ENCODE assay signal across 8 cellular contexts in the genomic region with DNA sequence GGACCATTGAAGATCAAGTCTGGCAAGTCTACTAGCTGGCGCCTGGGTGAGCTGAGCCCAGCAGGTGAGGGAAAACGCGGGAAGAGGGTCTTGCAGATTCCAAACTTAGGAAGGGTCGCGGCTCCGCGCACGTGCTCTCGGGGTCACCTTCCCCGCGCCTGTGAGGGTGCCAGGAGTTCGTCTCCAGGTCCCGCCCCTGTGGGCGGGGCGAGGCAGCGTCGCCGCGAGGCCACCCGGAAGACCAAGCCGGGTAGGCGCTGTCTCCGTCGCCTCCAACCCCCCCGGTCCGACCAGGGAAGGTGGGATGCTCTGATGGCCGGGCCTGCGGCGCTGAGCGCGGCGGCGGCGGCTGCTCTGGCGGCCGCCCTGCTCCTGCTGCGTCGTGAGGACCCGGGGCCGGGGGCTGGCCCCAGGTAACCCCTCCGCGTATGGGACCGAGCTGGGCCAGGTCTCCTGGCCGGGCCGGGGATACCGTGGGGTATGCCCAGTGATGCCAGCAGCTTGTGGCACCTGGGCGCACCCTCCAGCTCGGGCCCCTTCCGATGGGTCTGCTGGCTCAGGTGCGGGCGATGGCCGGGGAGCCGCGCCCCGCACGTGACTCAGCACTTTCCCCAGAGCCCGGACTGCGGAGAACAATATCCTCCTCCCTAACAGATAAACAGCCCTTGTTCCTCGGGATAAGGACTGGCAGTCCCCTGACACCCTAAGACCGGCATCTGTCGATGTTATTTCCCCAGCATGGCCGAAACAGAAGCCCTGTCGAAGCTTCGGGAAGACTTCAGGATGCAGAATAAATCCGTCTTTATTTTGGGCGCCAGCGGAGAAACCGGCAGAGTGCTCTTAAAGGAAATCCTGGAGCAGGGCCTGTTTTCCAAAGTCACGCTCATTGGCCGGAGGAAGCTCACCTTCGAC. TPM values are rescaled to one million over a fixed set of nuclear protein-coding genes. Genes with fewer than 3 reads are reported as not detected.
DNase-seq lines count a peak whose midpoint lies in the region; ATAC-seq and TF ChIP-seq lines count a peak whose summit lies in the region.

A gene (plus strand): TSS at position 215 of the 912 bp plus-strand sequence. CDS start 524 bp downstream, at position 739.

- H3K4me3 ChIP-seq in GM12875 (ENCODE audit: low read depth, low read length), result peak within 1 kb of the TSS; percentile 81
- H3K4me3 ChIP-seq in HCT116 (replicated peaks in 1 of 2; ENCODE audit: low read depth in 1 of 2, low read length in 2 of 2), result peak within 1 kb of the TSS; percentile 55 to 62
- peak within 1 kb of the TSS; percentile 81 for H3K4me3 ChIP-seq in colonic mucosa

- TF ChIP-seq CTCF in GM12875 (IDR thresholded peaks at IDR 0.05; ENCODE audit: borderline replicate concordance, insufficient read depth, low read depth, low read length), result no peak
- TF ChIP-seq CTCF in HCT116 (IDR thresholded peaks at IDR 0.05 in 2 of 3, conservative IDR thresholded peaks at IDR 0.05 in 1 of 3; ENCODE audit: borderline replicate concordance in 1 of 3, insufficient read depth in 1 of 3, low read depth in 2 of 3, low read length in 2 of 3), result no peak
- TF ChIP-seq CTCF in colonic mucosa (IDR thresholded peaks at IDR 0.05), result no peak

- H3K79me2 ChIP-seq in HCT116 (ENCODE audit: insufficient read depth, low read length), result peaks cover 12% of the 10 kb centered on the region; the same call in 1 of the 2 replicates

- peak within 1 kb of the TSS; percentile 87 for H3K4me2 ChIP-seq in HCT116 (ENCODE audit: low read length)

- no peaks in the 10 kb centered on the region for H4K20me1 ChIP-seq in HCT116 (ENCODE audit: insufficient read depth)

- no TSS peak for BruUV-seq in HCT116 (replicated peaks; lab: Mats Ljungman, UMichigan)

- H3K9ac ChIP-seq in HCT116 (ENCODE audit: low read length) (peak within 1 kb of the TSS; percentile 78), colonic mucosa (ENCODE audit: low read depth in 2 of 2, low read length in 2 of 2) (peak within 1 kb of the TSS; percentile 84 to 92)

- RAD21 ChIA-PET in HCT116 (lab: Charles Lee; ENCODE audit: low non-redundant PET in 1 of 2, low total read pairs in 2 of 2, uncharacterized antibody in 2 of 2, unreplicated experiment in 2 of 2), result no interaction called here

- H3K36me3 ChIP-seq in HCT116 (ENCODE audit: control insufficient read depth in 1 of 2, insufficient read depth in 2 of 2, low read length in 2 of 2), result no peaks in the 10 kb centered on the region
- no peaks in the 10 kb centered on the region for H3K36me3 ChIP-seq in colonic mucosa

- no peaks in the 10 kb centered on the region for H3K27me3 ChIP-seq in HCT116 (ENCODE audit: insufficient read depth, low read length)
- H3K27me3 ChIP-seq in colonic mucosa, result no peaks in the 10 kb centered on the region

- DNase-seq in HCT116 (ENCODE audit: low read depth, low spot score) (no peak), NCI-H1105 (lab: John Stamatoyannopoulos, UW) (peak; percentile 59), colonic mucosa (peak; percentile 84), left lobe of liver (ENCODE audit: low spot score) (peak; percentile 78), NCI-H82 (lab: John Stamatoyannopoulos, UW) (no peak)
- peak; percentile 74 to 75 for DNase-seq in activated CD4-positive, alpha-beta T cell treated with anti-CD3 and anti-CD28 coated beads for 4 hours
- peak; percentile 61 for DNase-seq in stimulated activated CD4-positive, alpha-beta T cell treated with anti-CD3 and anti-CD28 coated beads, Interleukin-1b, Interleukin-23, amount 100 ng/mL, for 48 hours

- peak within 1 kb of the TSS; percentile 95 for H3K27ac ChIP-seq in HCT116 (ENCODE audit: low read depth, low read length)
- H3K27ac ChIP-seq in colonic mucosa, result peak within 1 kb of the TSS; percentile 91

- peak within 1 kb of the TSS; percentile 68 for H2AFZ ChIP-seq in HCT116 (ENCODE audit: low read depth, low read length, poor library complexity, severe bottlenecking)

- CTCF ChIA-PET in HCT116 (lab: Charles Lee), result interaction anchor here (2.8 kb wide), 1 partner anchor 9 kb away, joined by 15 read pairs; no protein-coding TSS in a partner anchor

- intact Hi-C loops in HCT116 (cut with micrococcal nuclease), result no loop called here
- intact Hi-C loops in colonic mucosa (cut with DNase I), result no loop called here

- POLR2A ChIA-PET in HCT116 (lab: Charles Lee), result interaction anchor here (0.8 kb wide), 1 partner anchor 9 kb away, joined by 3 read pairs; no protein-coding TSS in a partner anchor

- no peaks in the 10 kb centered on the region for H3K9me2 ChIP-seq in HCT116 (ENCODE audit: insufficient read depth)

- H3K9me3 ChIP-seq in HCT116 (ENCODE audit: control insufficient read depth in 1 of 2, insufficient read depth in 1 of 2, low read depth in 1 of 2, low read length in 2 of 2) (no peaks in the 10 kb centered on the region), colonic mucosa (no peaks in the 10 kb centered on the region)

- ATAC-seq in HCT116 (peak; percentile 80), left lobe of liver (peak; percentile 91)

- peak; percentile 25 for TF ChIP-seq POLR2A in HCT116 (IDR thresholded peaks at IDR 0.05; ENCODE audit: borderline replicate concordance, extremely low read depth, insufficient read depth, insufficient read length)

- TF ChIP-seq RAD21 in HCT116 (IDR thresholded peaks at IDR 0.05; ENCODE audit: low read depth), result no peak

- H3K4me1 ChIP-seq in HCT116 (ENCODE audit: control insufficient read depth in 1 of 2, insufficient read depth in 2 of 2, low read length in 2 of 2) (peaks cover 26 to 58% of the 10 kb centered on the region in 2 experiments), colonic mucosa (no peaks in the 10 kb centered on the region)

TF ChIP-seq in HCT116, 20 proteins besides CTCF, POLR2A, EP300 and RAD21:
- no peak for TF ChIP-seq FOSL1 (IDR thresholded peaks at IDR 0.05; ENCODE audit: low read depth)
- no peak for TF ChIP-seq TCF7L2 (IDR thresholded peaks at IDR 0.05; ENCODE audit: borderline replicate concordance, extremely low read depth, insufficient read depth, insufficient read length)
- no peak for TF ChIP-seq SIN3A (IDR thresholded peaks at IDR 0.05; ENCODE audit: low read depth)
- TF ChIP-seq CBX3 (IDR thresholded peaks at IDR 0.05; ENCODE audit: low read depth), result no peak
- TF ChIP-seq ELF1 (IDR thresholded peaks at IDR 0.05; ENCODE audit: borderline replicate concordance, low read depth), result peak; percentile 42; the same call in 1 of the 2 replicates
- TF ChIP-seq, protein P1, sequence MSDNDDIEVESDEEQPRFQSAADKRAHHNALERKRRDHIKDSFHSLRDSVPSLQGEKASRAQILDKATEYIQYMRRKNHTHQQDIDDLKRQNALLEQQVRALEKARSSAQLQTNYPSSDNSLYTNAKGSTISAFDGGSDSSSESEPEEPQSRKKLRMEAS (IDR thresholded peaks at IDR 0.05), result peak; percentile 84
- no peak for TF ChIP-seq EZH2phosphoT487 (IDR thresholded peaks at IDR 0.05; ENCODE audit: borderline replicate concordance)
- TF ChIP-seq POLR2AphosphoS5 (IDR thresholded peaks at IDR 0.05; ENCODE audit: low read depth, low read length), result peak; percentile 74
- TF ChIP-seq ZFX (IDR thresholded peaks at IDR 0.05), result peak; percentile 48; the same call in 1 of the 2 replicates
TF ChIP-seq in HCT116: peak in this region for 4.

RNA-seq across cellular contexts. Expression of the gene that starts here (rescaled TPM):
- total RNA-seq in HCT116 (2021; ENCODE audit: unreplicated experiment) (43.4 TPM), colonic mucosa (100 to 1,000 TPM; 116 to 126 TPM), left lobe of liver (68.0 TPM)
- 28.3 and 40.8 TPM in 2 replicates for polyA plus RNA-seq in HCT116 (2012)

Comparison
In these comparisons a context has a peak if more than half of its experiments do, and no peak if none do; other contexts are left out.
1. DNase-seq: peak in NCI-H1105 (single experiment), activated CD4-positive, alpha-beta T cell treated with anti-CD3 and anti-CD28 coated beads for 4 hours (2 of 2), colonic mucosa (single experiment), left lobe of liver (single experiment) and stimulated activated CD4-positive, alpha-beta T cell treated with anti-CD3 and anti-CD28 coated beads, Interleukin-1b, Interleukin-23, amount 100 ng/mL, for 48 hours (single experiment); none in HCT116 (single experiment) and NCI-H82 (single experiment).
2. Peak in every context shown above with its lines, with median percentiles within 50 percentile points of each other: H3K4me3 ChIP-seq.